ENCODE assay signal across 20 cellular contexts in genomic region chr22:22018825-22019658, GRCh38. TPM values are rescaled to one million over a fixed set of nuclear protein-coding genes. Genes with fewer than 3 reads are reported as not detected.
A peak's percentile ranks its signal among the peaks of the same experiment; 100 is the strongest.
DNase-seq lines count a peak whose midpoint lies in the region; ATAC-seq, FAIRE-seq and TF ChIP-seq lines count a peak whose summit lies in the region.
"Had no signal": no experiment of that assay in that cellular context is flagged by ENCODE, and none has a peak within 500 bp of the region (broad histone marks: within the 10 kb centered on the region; RNA-seq: fewer than 3 reads in every experiment).

No MANE protein-coding gene starts in this region.

- H3K4me2 ChIP-seq in GM23338 (peak overlapping the region; percentile 17), K562 (ENCODE audit: insufficient read depth, low read length) (no peak overlapping the region), keratinocyte (ENCODE audit: control insufficient read depth, extremely low read depth, insufficient read depth, low read depth, low read length) (peak overlapping the region; percentile 29)

- H4K20me1 ChIP-seq in GM23338 (replicated peaks; ENCODE audit: insufficient read depth) (no peaks in the 10 kb centered on the region), K562 (replicated peaks; ENCODE audit: control insufficient read depth, insufficient read depth, low read length) (no peaks in the 10 kb centered on the region), keratinocyte (ENCODE audit: control insufficient read depth, extremely low read depth, insufficient read depth, low read length) (no peaks in the 10 kb centered on the region)

- peaks cover 97% of the 10 kb centered on the region for H3K27me3 ChIP-seq in GM23338 (ENCODE audit: insufficient read depth)
- peaks cover 36 to 41% of the 10 kb centered on the region in 2 experiments for H3K27me3 ChIP-seq in K562 (ENCODE audit: control insufficient read depth in 2 of 2, insufficient read depth in 2 of 2, low read length in 2 of 2)
- H3K27me3 ChIP-seq in keratinocyte (ENCODE audit: control insufficient read depth, extremely low read depth, insufficient read depth, low read length) = no peaks in the 10 kb centered on the region
- peaks cover 0 to 3% (median 0%) of the 10 kb centered on the region in 3 donors for H3K27me3 ChIP-seq in stomach

- H3K79me2 ChIP-seq in GM23338 (replicated peaks; ENCODE audit: insufficient read depth) (no peaks in the 10 kb centered on the region), K562 (ENCODE audit: control insufficient read depth, insufficient read depth, low read length) (no peaks in the 10 kb centered on the region), keratinocyte (ENCODE audit: control insufficient read depth, insufficient read depth, low read length) (no peaks in the 10 kb centered on the region)

- peaks cover 33% of the 10 kb centered on the region for H3K4me1 Mint-ChIP-seq in GM23338
- H3K4me1 Mint-ChIP-seq: CD4-positive, alpha-beta memory T cell had no signal

- H3K27ac ChIP-seq in GM23338 (ENCODE audit: low read depth) (no peak overlapping the region), K562 (ENCODE audit: extremely low read depth, low read depth, low read length) (no peak overlapping the region), keratinocyte (ENCODE audit: control insufficient read depth, insufficient read depth, low read length) (peak overlapping the region; percentile 22), stomach (no peak overlapping the region)

- H2AFZ ChIP-seq in GM23338 (no peak overlapping the region), K562 (ENCODE audit: low read depth, low read length) (no peak overlapping the region), keratinocyte (ENCODE audit: control insufficient read depth, low read length) (no peak overlapping the region)

- H3K4me3 ChIP-seq in GM23338 (peak overlapping the region; percentile 7; the same call in 1 of the 2 replicates), K562 (no peak overlapping the region), keratinocyte (ENCODE audit: control insufficient read depth in 2 of 3, extremely low read depth in 1 of 3, insufficient read depth in 2 of 3, low read depth in 1 of 3, low read length in 3 of 3) (no peak overlapping the region), stomach (no peak overlapping the region)
- H3K4me3 ChIP-seq: HAP-1 had no signal

- DNase-seq in GM23338 (ENCODE audit: low spot score) = no peak
- DNase-seq in K562 (ENCODE audit: extremely low read depth in 1 of 4, low spot score in 3 of 4) = no peak
- no peak for DNase-seq in keratinocyte (ENCODE audit: low read depth, low spot score)
- DNase-seq in stomach = no peak
- no peak for DNase-seq in kidney glomerular epithelial cell (lab: John Stamatoyannopoulos, UW)
- DNase-seq in NCI-H1930 (lab: John Stamatoyannopoulos, UW) = no peak
- DNase-seq: ACHN; BE2C; CD4-positive, alpha-beta memory T cell; DMS153; DMS79; GF-D8; GOT3; HFFc6; IMR-90; KBM-7 had no signal

- CTCF ChIA-PET in K562 (lab: Yijun Ruan, JAX; ENCODE audit: low intra/inter-chr PET ratio) = interaction anchor here (0.6 kb wide), 1 partner anchor 176 kb away, joined by 3 read pairs; no protein-coding TSS in a partner anchor

- H3K9me2 ChIP-seq in GM23338 (ENCODE audit: insufficient read depth) = 0 out of 2 replicates have a peak, but pooled peaks cover 2% of the 10 kb centered on the region

- peaks cover 15% of the 10 kb centered on the region for H3K4me1 ChIP-seq in GM23338 (ENCODE audit: insufficient read depth)
- H3K4me1 ChIP-seq in K562 (replicated peaks in 1 of 2; ENCODE audit: control insufficient read depth in 2 of 2, insufficient read depth in 2 of 2, low read length in 2 of 2) = peaks cover 18 to 25% of the 10 kb centered on the region in 2 experiments; a peak in 4 of 5 replicates
- peaks cover 42% of the 10 kb centered on the region for H3K4me1 ChIP-seq in keratinocyte (ENCODE audit: control insufficient read depth, extremely low read depth, insufficient read depth, low read length)
- H3K4me1 ChIP-seq in stomach = no peaks in the 10 kb centered on the region
- H3K4me1 ChIP-seq: BE2C had no signal

- no peaks in the 10 kb centered on the region for H3F3A ChIP-seq in GM23338 (replicated peaks; ENCODE audit: low read depth)

- BruUV-seq in K562 (replicated peaks; lab: Mats Ljungman, UMichigan) = no TSS peak

- H3K9me3 Mint-ChIP-seq in GM23338 = no peaks in the 10 kb centered on the region
- H3K9me3 Mint-ChIP-seq: CD4-positive, alpha-beta memory T cell; HFFc6 had no signal

- H3K9me3 ChIP-seq in K562 (replicated peaks; ENCODE audit: control insufficient read depth, insufficient read depth, low read depth, low read length) = no peaks in the 10 kb centered on the region
- H3K9me3 ChIP-seq in keratinocyte (ENCODE audit: control insufficient read depth, low read depth, low read length) = no peaks in the 10 kb centered on the region
- no peaks in the 10 kb centered on the region for H3K9me3 ChIP-seq in stomach
- H3K9me3 ChIP-seq: BE2C, HAP-1 had no signal

- no peak for ATAC-seq in GM23338
- ATAC-seq in K562 = no peak

- in situ Hi-C loops in K562 (cut with MboI) = no loop called here

- TF ChIP-seq POLR2A in K562 (conservative IDR thresholded peaks at IDR 0.05) = no peak
- TF ChIP-seq POLR2A in stomach (IDR thresholded peaks at IDR 0.05) = no peak

- TF ChIP-seq RAD21 in K562 (CRISPR knock-in tag; conservative IDR thresholded peaks at IDR 0.05 in 1 of 2, IDR thresholded peaks at IDR 0.05 in 1 of 2) = no peak

- H3K9ac ChIP-seq in K562 (ENCODE audit: insufficient read depth in 1 of 2, low read depth in 2 of 2, low read length in 2 of 2) (no peak overlapping the region; a peak in 1 of 4 replicates), keratinocyte (ENCODE audit: control insufficient read depth, extremely low read depth, insufficient read depth, low read length) (no peak overlapping the region)

- 10% methylated on average over 10 of the region's 10 CpGs for WGBS in K562 (ENCODE audit: insufficient coverage, low coverage, missing lambda C conversion rate)
- 89 to 96% (median 92%) methylated on average over 10 of the region's 10 CpGs for WGBS in stomach, 5 donors

- no peaks in the 10 kb centered on the region for H3K36me3 Mint-ChIP-seq in GM23338 (ENCODE audit: low read depth)
- H3K36me3 Mint-ChIP-seq: CD14-positive monocyte; CD4-positive, alpha-beta memory T cell had no signal

- TF ChIP-seq CTCF in GM23338 (conservative IDR thresholded peaks at IDR 0.05; ENCODE audit: low read depth in 2 of 2) (no peak), K562 (IDR thresholded peaks at IDR 0.05 in 2 of 3, conservative IDR thresholded peaks at IDR 0.05 in 1 of 3; ENCODE audit: insufficient read depth in 2 of 3, low read depth in 1 of 3, low read length in 3 of 3) (no peak), keratinocyte (optimal IDR thresholded peaks at IDR 0.05 in 1 of 3, IDR thresholded peaks at IDR 0.05 in 1 of 3, conservative IDR thresholded peaks at IDR 0.05 in 1 of 3; ENCODE audit: extremely low read depth in 1 of 3, insufficient read depth in 2 of 3, low read length in 3 of 3) (no peak), stomach (IDR thresholded peaks at IDR 0.05) (no peak)

- peaks cover 55% of the 10 kb centered on the region for H3K27me3 Mint-ChIP-seq in GM23338 (ENCODE audit: insufficient read depth, low read depth, poor library complexity)

- TF ChIP-seq EP300 in K562 (IDR thresholded peaks at IDR 0.05; ENCODE audit: low read length) = no peak
- TF ChIP-seq EP300 in stomach (IDR thresholded peaks at IDR 0.05) = no peak

- H3K27ac Mint-ChIP-seq in GM23338 = no peak overlapping the region
- H3K27ac Mint-ChIP-seq: CD14-positive monocyte; CD4-positive, alpha-beta memory T cell; HFFc6 had no signal

- no peaks in the 10 kb centered on the region for H3K36me3 ChIP-seq in GM23338 (ENCODE audit: insufficient read depth)
- H3K36me3 ChIP-seq in K562 (ENCODE audit: control insufficient read depth, insufficient read depth, low read length) = no peaks in the 10 kb centered on the region
- H3K36me3 ChIP-seq in keratinocyte (ENCODE audit: control insufficient read depth in 2 of 2, extremely low read depth in 1 of 2, insufficient read depth in 2 of 2, low read length in 2 of 2) = no peaks in the 10 kb centered on the region
- H3K36me3 ChIP-seq in stomach = no peaks in the 10 kb centered on the region
- H3K36me3 ChIP-seq: BE2C, HAP-1 had no signal

- H3K9me1 ChIP-seq in K562 (ENCODE audit: control insufficient read depth, insufficient read depth, low read length) = no peaks in the 10 kb centered on the region
- H3K9me1 ChIP-seq in keratinocyte (ENCODE audit: control insufficient read depth, extremely low read depth, insufficient read depth, low read length) = no peaks in the 10 kb centered on the region

- POLR2A ChIA-PET in K562 (lab: Yijun Ruan, JAX) = interaction anchor here (1.1 to 8.1 kb wide), 8 partner anchors 13 to 34 kb away, joined by 3 to 123 read pairs (median 4); no protein-coding TSS in a partner anchor

- dilution Hi-C loops in keratinocyte (cut with MboI; ENCODE audit: extremely low pct_ligation_motif_present, low sequenced_read_pairs) = no loop called here

- no peak overlapping the region for H3K4me3 Mint-ChIP-seq in GM23338
- H3K4me3 Mint-ChIP-seq: CD14-positive monocyte; CD4-positive, alpha-beta memory T cell; HFFc6 had no signal

- no peak for FAIRE-seq in K562 (lab: Jason Lieb, UNC)
- FAIRE-seq in keratinocyte (lab: Jason Lieb, UNC) = no peak
- FAIRE-seq: A204.1, HTR-8/SVneo had no signal

- intact Hi-C loops in K562 (cut with micrococcal nuclease) = no loop called here
- intact Hi-C loops in stomach (cut with DNase I; ENCODE audit: low total_unique reads) = no loop called here

RNA-seq across cellular contexts. Expression of gene TOP3B, which starts 36.5 kb away (rescaled TPM):
- 53.5 and 77.7 TPM in 2 replicates for total RNA-seq in GM23338 (2014; rRNA removed; shearing (Covaris generic))
- 32.7 and 35.7 TPM in 2 replicates for polyA plus RNA-seq in GM23338 (2016; fragmentation: Nextera tagmentation; extraction: Ambion mirVana)
- 654 and 1,271 TPM in 2 replicates for total RNA-seq in K562 (2011; cell fraction: chromatin; rRNA removed; ENCODE audit: low replicate concordance)
- 667 and 676 TPM in 2 replicates for total RNA-seq in K562 (2011; cell fraction: nucleolus; rRNA removed)
- total RNA-seq in K562 (2011; cell fraction: nucleoplasm; rRNA removed) = 562 and 595 TPM in 2 replicates
- 168 and 209 TPM in 2 replicates for total RNA-seq in K562 (2014; rRNA removed)
- 70.7 and 93.0 TPM in 2 replicates for total RNA-seq in K562 (2014; rRNA removed; fragmentation: Illumina TruSeq; extraction: Trizol)
- 132 and 135 TPM in 2 replicates for total RNA-seq in K562 (2015; rRNA removed; fragmentation: Illumina TruSeq; extraction: Trizol)
- 182 and 188 TPM in 2 replicates for total RNA-seq in K562 (2021)
- polyA plus RNA-seq in K562 (2011; rRNA removed) = 77.5 and 115 TPM in 2 replicates
- polyA plus RNA-seq in K562 (2011; cell fraction: cytosol; rRNA removed) = 70.1 and 77.8 TPM in 2 replicates
- 984 and 1,286 TPM in 2 replicates for polyA plus RNA-seq in K562 (2011; cell fraction: nucleus; rRNA removed)
- polyA plus RNA-seq in K562 (2012) = 96.9 and 122 TPM in 2 replicates
- polyA plus RNA-seq in K562 (2014; fragmentation: Illumina TruSeq; extraction: Trizol) = 112 and 123 TPM in 2 replicates
- 10 to 100 TPM in 1 of 2 experiments, 1 to 10 TPM in 1; 3.0 to 11.5 TPM for polyA plus RNA-seq in K562 (2014; fragmentation: Nextera tagmentation; extraction: Ambion mirVana)
- 153 and 161 TPM in 2 replicates for polyA plus RNA-seq in K562 (2014; rRNA removed)
- 98.9 and 108 TPM in 2 replicates for polyA minus RNA-seq in K562 (2011; rRNA and poly(A)+ RNA removed)
- polyA minus RNA-seq in K562 (2011; cell fraction: cytosol; rRNA and poly(A)+ RNA removed) = 76.3 and 79.3 TPM in 2 replicates
- polyA minus RNA-seq in K562 (2011; cell fraction: nucleus; rRNA and poly(A)+ RNA removed) = 248 and 295 TPM in 2 replicates
- 13.8 to 14.8 TPM (median 13.9 TPM) in 3 replicates for polyA plus RNA-seq in keratinocyte
- 10.8 TPM for polyA plus RNA-seq in keratinocyte (2011; ENCODE audit: low read depth)
- 4.6 and 7.0 TPM in 2 replicates for polyA plus RNA-seq in keratinocyte (2011; cell fraction: cytosol; rRNA removed)
- polyA plus RNA-seq in keratinocyte (2011; cell fraction: nucleus; rRNA removed) = 59.0 and 81.0 TPM in 2 replicates
- 19.8 and 26.6 TPM in 2 replicates for polyA plus RNA-seq in keratinocyte (2012; ENCODE audit: low replicate concordance)
- 17.4 to 39.6 TPM (median 24.1 TPM) in 3 replicates for polyA minus RNA-seq in keratinocyte
- 4.4 TPM for polyA minus RNA-seq in keratinocyte (2011; cell fraction: cytosol; rRNA and poly(A)+ RNA removed)
- polyA minus RNA-seq in keratinocyte (2011; cell fraction: nucleus; rRNA and poly(A)+ RNA removed) = 29.4 and 30.1 TPM in 2 replicates
- 100 to 1,000 TPM in 1 of 5 donors, 10 to 100 TPM in 4; 25.0 to 509 (median 38.5) TPM for total RNA-seq in stomach
- 10 to 100 TPM in 1 of 3 donors, 1 to 10 TPM in 2; 3.8 to 13.8 (median 5.9) TPM for polyA plus RNA-seq in stomach
